In genomic region chrX:23503835-23504539, GRCh38 we compare ENCODE assay signal across 8 cellular contexts.
DNase-seq lines count a peak whose midpoint lies in the region; ATAC-seq and TF ChIP-seq lines count a peak whose summit lies in the region.

No MANE protein-coding gene starts in this region.

- no peaks in the 10 kb centered on the region for H3K36me3 Mint-ChIP-seq in activated T-helper 2 cell treated with anti-CD3 and anti-CD28 coated beads, Interferon-gamma antibody, Interleukin-2, Interleukin-4, amounts not matched to agents 10 μg/mL and 5 μg/mL and 100 μg/mL, durations not matched to agents 14 hours and 24 hours and 36 hours (ENCODE audit: low read depth)

- ATAC-seq in PC-3, result peak; percentile 99
- ATAC-seq in GM18861 (IDR thresholded peaks at IDR 0.05; ENCODE audit: unreplicated experiment), result no peak

- H3K27me3 Mint-ChIP-seq in activated T-helper 2 cell treated with anti-CD3 and anti-CD28 coated beads, Interferon-gamma antibody, Interleukin-2, Interleukin-4, amounts not matched to agents 10 μg/mL and 5 μg/mL and 100 μg/mL, durations not matched to agents 14 hours and 24 hours and 36 hours (ENCODE audit: low read depth), result no peaks in the 10 kb centered on the region

- no peak overlapping the region for H3K4me3 Mint-ChIP-seq in activated T-helper 2 cell treated with anti-CD3 and anti-CD28 coated beads, Interferon-gamma antibody, Interleukin-2, Interleukin-4, amounts not matched to agents 10 μg/mL and 5 μg/mL and 100 μg/mL, durations not matched to agents 14 hours and 24 hours and 36 hours (ENCODE audit: low read depth)

- no peak for TF ChIP-seq POLR2A in stomach (IDR thresholded peaks at IDR 0.05)

- H3K36me3 ChIP-seq in PC-3 (ENCODE audit: low read depth, low read length) (no peaks in the 10 kb centered on the region), stomach (no peaks in the 10 kb centered on the region), HAP-1 (replicated peaks) (no peaks in the 10 kb centered on the region)

- BruUV-seq in PC-3 (replicated peaks; lab: Mats Ljungman, UMichigan), result no TSS peak

- H3K79me2 ChIP-seq in PC-3 (ENCODE audit: low read length), result no peaks in the 10 kb centered on the region

- CTCF ChIA-PET in PC-3 (lab: Charles Lee), result no interaction called here

- H3K27me3 ChIP-seq in PC-3 (ENCODE audit: low read length), result no peaks in the 10 kb centered on the region
- no peaks in the 10 kb centered on the region for H3K27me3 ChIP-seq in stomach
- H3K27me3 ChIP-seq in HAP-1 (ENCODE audit: low read depth), result no peaks in the 10 kb centered on the region

- POLR2A ChIA-PET in PC-3 (lab: Charles Lee; ENCODE audit: unreplicated experiment), result no interaction called here

- no peaks in the 10 kb centered on the region for H3K9me2 ChIP-seq in PC-3 (replicated peaks; ENCODE audit: low read length)

- DNase-seq in HK-2 (ENCODE audit: unreplicated experiment) (peak; percentile 80), PC-3 (peak; percentile 96), foreskin fibroblast (peak; percentile 51 to 85), stomach (peak; percentile 94), HAP-1 (ENCODE audit: low spot score in 2 of 2) (no peak), foreskin melanocyte (no peak)
- no peak for DNase-seq in activated T-helper 2 cell treated with anti-CD3 and anti-CD28 coated beads, Interferon-gamma antibody, Interleukin-2, Interleukin-4, amounts not matched to agents 10 μg/mL and 5 μg/mL and 100 μg/mL, durations not matched to agents 14 hours and 24 hours and 36 hours (ENCODE audit: low spot score)

- H2AFZ ChIP-seq in PC-3 (ENCODE audit: low read length), result no peak overlapping the region

- no peak overlapping the region for H3K27ac Mint-ChIP-seq in activated T-helper 2 cell treated with anti-CD3 and anti-CD28 coated beads, Interferon-gamma antibody, Interleukin-2, Interleukin-4, amounts not matched to agents 10 μg/mL and 5 μg/mL and 100 μg/mL, durations not matched to agents 14 hours and 24 hours and 36 hours

- 24 to 30% (median 27%) methylated on average over 7 to 8 of the region's 8 CpGs for WGBS in stomach, 5 donors

- no peak for TF ChIP-seq CTCF in PC-3 (conservative IDR thresholded peaks at IDR 0.05; ENCODE audit: low read depth, low read length)
- TF ChIP-seq CTCF in foreskin fibroblast (IDR thresholded peaks at IDR 0.05; ENCODE audit: low read depth, low read length), result no peak
- no peak for TF ChIP-seq CTCF in stomach (IDR thresholded peaks at IDR 0.05)

- no peaks in the 10 kb centered on the region for H4K20me1 ChIP-seq in PC-3 (ENCODE audit: low read length)

- no peak overlapping the region for H3K9ac ChIP-seq in PC-3 (ENCODE audit: low read length)

- H3K9me3 ChIP-seq in PC-3 (ENCODE audit: low read length) (no peaks in the 10 kb centered on the region), stomach (peaks cover 0 to 7% (median 0%) of the 10 kb centered on the region in 4 donors), HAP-1 (no peaks in the 10 kb centered on the region; the same call in 1 of the 2 replicates)

- no peaks in the 10 kb centered on the region for H3F3A ChIP-seq in PC-3 (ENCODE audit: low read length, unreplicated experiment)

- in situ Hi-C loops in HAP-1 (cut with MboI; ENCODE audit: low sequenced_read_pairs), result no loop called here

- H3K4me1 Mint-ChIP-seq in activated T-helper 2 cell treated with anti-CD3 and anti-CD28 coated beads, Interferon-gamma antibody, Interleukin-2, Interleukin-4, amounts not matched to agents 10 μg/mL and 5 μg/mL and 100 μg/mL, durations not matched to agents 14 hours and 24 hours and 36 hours (ENCODE audit: low read depth), result no peaks in the 10 kb centered on the region

- H3K4me1 ChIP-seq in PC-3 (ENCODE audit: insufficient read depth, low read length) (peaks cover 30% of the 10 kb centered on the region), stomach (peaks cover 0 to 10% (median 6%) of the 10 kb centered on the region in 4 donors), HAP-1 (peaks cover 16% of the 10 kb centered on the region)

- no peak for TF ChIP-seq EP300 in stomach (IDR thresholded peaks at IDR 0.05)

- no peaks in the 10 kb centered on the region for H3K9me3 Mint-ChIP-seq in activated T-helper 2 cell treated with anti-CD3 and anti-CD28 coated beads, Interferon-gamma antibody, Interleukin-2, Interleukin-4, amounts not matched to agents 10 μg/mL and 5 μg/mL and 100 μg/mL, durations not matched to agents 14 hours and 24 hours and 36 hours

- peak overlapping the region; percentile 74 for H3K4me2 ChIP-seq in PC-3 (ENCODE audit: low read length)

- H3K4me3 ChIP-seq in PC-3 (ENCODE audit: low read length), result peak overlapping the region; percentile 53
- no peak overlapping the region for H3K4me3 ChIP-seq in foreskin fibroblast (ENCODE audit: low read depth in 1 of 2, low read length in 2 of 2)
- H3K4me3 ChIP-seq in stomach, result no peak overlapping the region
- no peak overlapping the region for H3K4me3 ChIP-seq in HAP-1

- H3K27ac ChIP-seq in PC-3 (ENCODE audit: low read length) (peak overlapping the region; percentile 59), stomach (peak overlapping the region; percentile 11 to 64 (median 59))

- intact Hi-C loops in PC-3 (cut with micrococcal nuclease) (loop anchor here (2.0 kb wide), 1 partner anchor 45 kb away; no protein-coding TSS in a partner anchor), stomach (cut with DNase I; ENCODE audit: low total_unique reads) (no loop called here)
- intact Hi-C loops in activated T-helper 2 cell treated with anti-CD3 and anti-CD28 coated beads, Interferon-gamma antibody, Interleukin-2, Interleukin-4, amounts not matched to agents 10 μg/mL and 5 μg/mL and 100 μg/mL, durations not matched to agents 14 hours and 24 hours and 36 hours (cut with micrococcal nuclease), result no loop called here

Comparison
In these comparisons a context has a peak if more than half of its experiments do, and no peak if none do; other contexts are left out.
1. DNase-seq: peak in HK-2 (single experiment), PC-3 (single experiment), foreskin fibroblast (2 of 2) and stomach (single experiment); none in HAP-1 (0 of 2), activated T-helper 2 cell treated with anti-CD3 and anti-CD28 coated beads, Interferon-gamma antibody, Interleukin-2, Interleukin-4, amounts not matched to agents 10 μg/mL and 5 μg/mL and 100 μg/mL, durations not matched to agents 14 hours and 24 hours and 36 hours (single experiment) and foreskin melanocyte (single experiment).